ENCODE assay signal across 9 cellular contexts in the genomic region with DNA sequence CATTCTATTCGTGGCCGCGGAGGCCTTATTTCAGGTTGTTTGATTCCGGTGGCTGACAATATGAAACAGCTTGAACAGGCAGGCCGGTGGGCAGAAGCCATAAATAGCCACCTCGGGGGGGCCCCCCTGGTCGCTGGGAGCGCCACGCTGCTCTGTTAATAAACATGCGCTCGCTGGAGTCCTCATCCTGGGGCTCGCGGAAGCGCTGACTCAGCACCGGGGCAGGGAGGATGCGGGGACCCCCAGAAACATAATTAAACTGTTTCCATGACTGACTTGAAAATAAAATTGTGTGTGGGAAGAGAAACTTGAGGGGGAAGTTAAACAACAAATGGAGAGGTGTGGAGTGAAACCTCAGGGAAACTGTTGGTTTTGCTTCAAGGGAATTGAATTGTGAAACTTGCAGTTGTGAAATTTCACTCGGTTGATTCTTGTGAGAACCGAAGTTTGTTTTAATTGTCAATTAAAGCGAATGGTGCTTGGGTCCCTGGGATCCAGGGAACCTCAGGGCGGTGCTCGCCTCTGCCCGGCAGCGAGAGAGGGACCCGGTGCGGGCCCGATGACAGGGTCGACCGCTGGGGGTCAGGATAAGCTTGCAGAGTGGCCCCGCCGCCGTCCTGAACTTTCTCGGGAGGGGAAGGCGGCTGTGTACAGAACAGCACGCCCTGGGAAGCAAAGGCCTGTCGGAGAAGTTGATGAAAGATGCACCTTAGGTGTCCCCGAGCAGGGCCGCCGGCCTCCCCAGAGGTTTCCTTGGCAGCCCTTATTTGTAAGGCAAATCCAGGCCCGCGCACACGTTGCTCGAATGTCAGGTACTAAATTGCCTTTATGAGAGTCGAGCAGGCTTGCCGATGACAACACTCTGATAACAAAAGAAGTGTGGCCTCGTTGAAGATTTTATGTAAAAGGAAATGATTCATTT.
DNase-seq lines count a peak whose midpoint lies in the region; ATAC-seq and TF ChIP-seq lines count a peak whose summit lies in the region.
"Had no signal": no experiment of that assay in that cellular context is flagged by ENCODE, and none has a peak within 500 bp of the region (broad histone marks: within the 10 kb centered on the region; RNA-seq: fewer than 3 reads in every experiment).

No MANE protein-coding gene starts in this region.

- H3K9me3 ChIP-seq in uterus, result no peaks in the 10 kb centered on the region

- no peaks in the 10 kb centered on the region for H3K9me3 Mint-ChIP-seq in activated T-cell treated with anti-CD3 and anti-CD28 coated beads, Interleukin-2, amount 50 U/mL, for 4 hours
- H3K9me3 Mint-ChIP-seq in osteocyte (ENCODE audit: unreplicated experiment), result no peaks in the 10 kb centered on the region

- ATAC-seq in GM21723 (IDR thresholded peaks at IDR 0.05; ENCODE audit: unreplicated experiment) (peak; percentile 87), Right ventricle myocardium inferior (peak; percentile 95)
- ATAC-seq in activated T-cell treated with anti-CD3 and anti-CD28 coated beads, Interleukin-2, amount 50 U/mL, for 4 hours, result peak; percentile 63 to 65

- H3K27me3 ChIP-seq in uterus, result no peaks in the 10 kb centered on the region

- TF ChIP-seq CTCF in osteocyte (IDR thresholded peaks at IDR 0.05) (peak; percentile 69), uterus (IDR thresholded peaks at IDR 0.05) (peak; percentile 38 to 42 (median 41))

- H3K4me3 Mint-ChIP-seq in activated T-cell treated with anti-CD3 and anti-CD28 coated beads, Interleukin-2, amount 50 U/mL, for 4 hours, result peak overlapping the region; percentile 75
- H3K4me3 Mint-ChIP-seq in osteocyte (ENCODE audit: unreplicated experiment), result peak overlapping the region; percentile 62

- H3K36me3 Mint-ChIP-seq in activated T-cell treated with anti-CD3 and anti-CD28 coated beads, Interleukin-2, amount 50 U/mL, for 4 hours (ENCODE audit: insufficient read depth), result no peaks in the 10 kb centered on the region
- no peaks in the 10 kb centered on the region for H3K36me3 Mint-ChIP-seq in osteocyte (ENCODE audit: unreplicated experiment)

- no peaks in the 10 kb centered on the region for H3K4me1 ChIP-seq in uterus

- H3K4me1 Mint-ChIP-seq in activated T-cell treated with anti-CD3 and anti-CD28 coated beads, Interleukin-2, amount 50 U/mL, for 4 hours (ENCODE audit: low read depth), result peaks cover 13% of the 10 kb centered on the region
- peaks cover 32% of the 10 kb centered on the region for H3K4me1 Mint-ChIP-seq in osteocyte (ENCODE audit: unreplicated experiment)

- peak overlapping the region; percentile 58 for H3K27ac Mint-ChIP-seq in osteocyte (ENCODE audit: unreplicated experiment)

- intact Hi-C loops in Right ventricle myocardium inferior (cut with DNase I) (loop anchor here (10.0 kb wide), 1 partner anchor 803 kb away; no protein-coding TSS in a partner anchor), uterus (cut with DNase I; ENCODE audit: low total_unique reads) (no loop called here)

- H3K36me3 ChIP-seq in uterus, result no peaks in the 10 kb centered on the region

- no peak for TF ChIP-seq POLR2A in uterus (IDR thresholded peaks at IDR 0.05)

- H3K27ac ChIP-seq in uterus, result peak overlapping the region; percentile 57 to 70
- H3K27ac ChIP-seq: VCaP had no signal

- DNase-seq in KG1 (lab: John Stamatoyannopoulos, UW), result peak; percentile 65
- peak; percentile 14 for DNase-seq in activated T-cell treated with anti-CD3 and anti-CD28 coated beads, Interleukin-2, amount 50 U/mL, for 4 hours
- DNase-seq in Right ventricle myocardium inferior (ENCODE audit: missing footprints), result peak; percentile 88
- DNase-seq in osteocyte (ENCODE audit: extremely low spot score, unreplicated experiment), result no peak
- peak; percentile 52 to 66 for DNase-seq in uterus
- no peak for DNase-seq in effector CD4-positive, alpha-beta T cell

- H3K27me3 Mint-ChIP-seq in activated T-cell treated with anti-CD3 and anti-CD28 coated beads, Interleukin-2, amount 50 U/mL, for 4 hours (ENCODE audit: low read depth), result peaks cover 49% of the 10 kb centered on the region
- H3K27me3 Mint-ChIP-seq in osteocyte (ENCODE audit: unreplicated experiment), result peaks cover 3% of the 10 kb centered on the region

- peak overlapping the region; percentile 11; the same call in 1 of the 2 replicates for H3K4me3 ChIP-seq in GM08714 (ENCODE audit: low read length)
- peak overlapping the region; percentile 18 to 29 for H3K4me3 ChIP-seq in uterus

Comparison
In these comparisons a context has a peak if more than half of its experiments do, and no peak if none do; other contexts are left out.
1. DNase-seq: peak in KG1 (single experiment), activated T-cell treated with anti-CD3 and anti-CD28 coated beads, Interleukin-2, amount 50 U/mL, for 4 hours (single experiment), Right ventricle myocardium inferior (single experiment) and uterus (2 of 2); none in osteocyte (single experiment) and effector CD4-positive, alpha-beta T cell (single experiment).
2. Peak in every context shown above with its lines, with median percentiles within 50 percentile points of each other: ATAC-seq.